9 cellular contexts compared by ENCODE assay signal in genomic region chr5:26482817-26483375, GRCh38.
DNase-seq lines count a peak whose midpoint lies in the region; ATAC-seq, FAIRE-seq and TF ChIP-seq lines count a peak whose summit lies in the region.
"Had no signal": no experiment of that assay in that cellular context is flagged by ENCODE, and none has a peak within 500 bp of the region (broad histone marks: within the 10 kb centered on the region; RNA-seq: fewer than 3 reads in every experiment).

No MANE protein-coding gene starts in this region.

- peak; percentile 59 for TF ChIP-seq CTCF in D721Med (IDR thresholded peaks at IDR 0.05; ENCODE audit: insufficient read depth, missing control alignments)

- no peaks in the 10 kb centered on the region for H3K27me3 ChIP-seq in mesendoderm (ENCODE audit: insufficient read depth, low read length, poor library complexity)

- no peak overlapping the region for H3K9ac ChIP-seq in mesendoderm (ENCODE audit: low read length)

- DNase-seq in D721Med (ENCODE audit: insufficient read length, low spot score): peak; percentile 37
- peak; percentile 6 for DNase-seq in NCI-H510A treated with DMSO at 0.1 percent for 48 hours (lab: John Stamatoyannopoulos, UW)
- DNase-seq in T47D (ENCODE audit: low read depth in 1 of 2, low spot score in 1 of 2): peak; percentile 77 to 87
- DNase-seq in mesendoderm: peak; percentile 93

- FAIRE-seq in D721Med (lab: Jason Lieb, UNC): peak; percentile 53

- in situ Hi-C loops in T47D (cut with HindIII; ENCODE audit: low pct_unique_long_range_greater_than_20kb, low sequenced_read_pairs): no loop called here

- H3K18ac ChIP-seq in mesendoderm (ENCODE audit: low read length): no peak overlapping the region

- no peaks in the 10 kb centered on the region for H3K36me3 ChIP-seq in mesendoderm (ENCODE audit: control insufficient read depth, insufficient read depth, low read length)

- no CpG with 5 or more reads among the region's 2 CpGs for WGBS in mesendoderm (ENCODE audit: extremely low coverage, insufficient coverage, low lambda C conversion rate)

- H2AK5ac ChIP-seq in mesendoderm (ENCODE audit: low read length): no peak overlapping the region

- H2BK120ac ChIP-seq in mesendoderm (ENCODE audit: low read depth, low read length): no peak overlapping the region

- no peak overlapping the region for H3K27ac ChIP-seq in mesendoderm (ENCODE audit: low read depth, low read length)
- H3K27ac ChIP-seq: epithelial cell of prostate had no signal

- H3K4ac ChIP-seq in mesendoderm (ENCODE audit: low read depth, low read length): no peak overlapping the region

- H4K5ac ChIP-seq in mesendoderm (ENCODE audit: low read length): no peak overlapping the region

- no peak overlapping the region for H3K56ac ChIP-seq in mesendoderm (ENCODE audit: low read length)

- no peak overlapping the region for H3K4me2 ChIP-seq in mesendoderm (ENCODE audit: low read length)

- H3K23ac ChIP-seq in mesendoderm (ENCODE audit: low read length): no peak overlapping the region

- H2BK5ac ChIP-seq in mesendoderm (ENCODE audit: low read length): no peak overlapping the region

- H2BK15ac ChIP-seq in mesendoderm (replicated peaks; ENCODE audit: low read depth): no peak overlapping the region

- no peaks in the 10 kb centered on the region for H3K79me2 ChIP-seq in mesendoderm (ENCODE audit: control insufficient read depth, insufficient read depth, low read length)

- no peak overlapping the region for H3K4me3 ChIP-seq in mesendoderm (ENCODE audit: low read length)

- no peak overlapping the region for H4K8ac ChIP-seq in mesendoderm (ENCODE audit: low read depth, low read length)

- no peaks in the 10 kb centered on the region for H3K79me1 ChIP-seq in mesendoderm (ENCODE audit: low read length)

- no peaks in the 10 kb centered on the region for H3K4me1 ChIP-seq in mesendoderm (ENCODE audit: control insufficient read depth, low read depth, low read length)

- ATAC-seq in HG02642 (IDR thresholded peaks at IDR 0.05; ENCODE audit: poor library complexity, unreplicated experiment) (peak; percentile 62), esophagus mucosa (no peak), GM21526 (IDR thresholded peaks at IDR 0.05; ENCODE audit: low FRiP score, unreplicated experiment) (no peak)
- ATAC-seq in activated CD4-positive, CD25-positive, alpha-beta regulatory T cell treated with anti-CD3 and anti-CD28 coated beads, Interleukin-2, amount 50 U/mL, for 24 hours: no peak

Comparison
In these comparisons a context has a peak if more than half of its experiments do, and no peak if none do; other contexts are left out.
1. DNase-seq: peak in every context shown above with its lines; median percentile 93 in mesendoderm; 82 in T47D; 37 in D721Med; 6 in NCI-H510A treated with DMSO at 0.1 percent for 48 hours.